1 cellular context compared by ENCODE assay signal in genomic region chr17:67689534-67690177, GRCh38.
TF ChIP-seq lines count a peak whose summit lies in the region.

No MANE protein-coding gene starts in this region.

TF ChIP-seq in HepG2, 621 proteins besides CTCF, POLR2A, EP300 and RAD21 (continued from another document):
- TF ChIP-seq ARID3A (IDR thresholded peaks at IDR 0.05; ENCODE audit: low read depth, low read length): peak; percentile 84; the same call in 1 of the 2 replicates
- peak; percentile 73 for TF ChIP-seq STAG1 (CRISPR knock-in tag; IDR thresholded peaks at IDR 0.05)
- no peak for TF ChIP-seq NR3C1 (CRISPR knock-in tag; IDR thresholded peaks at IDR 0.05)
- TF ChIP-seq MAFF (IDR thresholded peaks at IDR 0.05; ENCODE audit: low read depth, low read length): no peak
- TF ChIP-seq THAP9 (CRISPR knock-in tag; IDR thresholded peaks at IDR 0.05; ENCODE audit: borderline replicate concordance): no peak
- no peak for TF ChIP-seq ZNF800 (CRISPR knock-in tag; IDR thresholded peaks at IDR 0.05)
- no peak for TF ChIP-seq ZBTB10 (CRISPR knock-in tag; IDR thresholded peaks at IDR 0.05; ENCODE audit: borderline replicate concordance)
- TF ChIP-seq MAX (IDR thresholded peaks at IDR 0.05): no peak
- TF ChIP-seq CREB3 (CRISPR knock-in tag; IDR thresholded peaks at IDR 0.05): no peak
- 0 out of 4 replicates have a peak, but pooled peaks of 1 of the 2 experiments have one; percentile 0 for TF ChIP-seq NR2F1 (CRISPR knock-in tag; IDR thresholded peaks at IDR 0.05)
- TF ChIP-seq HOXA3 (CRISPR knock-in tag; IDR thresholded peaks at IDR 0.05): no peak
- TF ChIP-seq HDAC1 (CRISPR knock-in tag; IDR thresholded peaks at IDR 0.05): no peak
- TF ChIP-seq THRA (CRISPR knock-in tag; IDR thresholded peaks at IDR 0.05; ENCODE audit: borderline replicate concordance): no peak
- no peak for TF ChIP-seq JARID2 (CRISPR knock-in tag; IDR thresholded peaks at IDR 0.05; ENCODE audit: insufficient replicate concordance)
- no peak for TF ChIP-seq ZNF576 (CRISPR knock-in tag; IDR thresholded peaks at IDR 0.05)
- peak; percentile 36; the same call in 1 of the 2 replicates for TF ChIP-seq MIXL1 (CRISPR knock-in tag; IDR thresholded peaks at IDR 0.05)
- TF ChIP-seq ZBTB46 (CRISPR knock-in tag; IDR thresholded peaks at IDR 0.05; ENCODE audit: borderline replicate concordance): no peak
TF ChIP-seq in HepG2: peak in this region for 6.
